Comparison of ENCODE assay signal across 1 cellular context in genomic region chr20:16574656-16575355, GRCh38.
TF ChIP-seq lines count a peak whose summit lies in the region.

No MANE protein-coding gene starts in this region.

TF ChIP-seq in HepG2, 621 proteins besides CTCF, POLR2A, EP300 and RAD21 (continued from another document and continues in another):
- TF ChIP-seq ZNF142 (CRISPR knock-in tag; IDR thresholded peaks at IDR 0.05), result no peak
- peak; percentile 62; the same call in 1 of the 2 replicates for TF ChIP-seq ZNF614 (CRISPR knock-in tag; IDR thresholded peaks at IDR 0.05; ENCODE audit: borderline replicate concordance)
- peak; percentile 75 for TF ChIP-seq PHF20 (CRISPR knock-in tag; IDR thresholded peaks at IDR 0.05)
- no peak; the same call in 1 of the 2 replicates for TF ChIP-seq NCOA2 (CRISPR knock-in tag; IDR thresholded peaks at IDR 0.05)
- peak; percentile 89 for TF ChIP-seq CHD4 (IDR thresholded peaks at IDR 0.05; ENCODE audit: borderline replicate concordance, low read length)
- TF ChIP-seq SSRP1 (CRISPR knock-in tag; IDR thresholded peaks at IDR 0.05), result no peak
- no peak for TF ChIP-seq DNMT3B (CRISPR knock-in tag; conservative IDR thresholded peaks at IDR 0.05)
- peak; percentile 47 for TF ChIP-seq SOX5 (CRISPR knock-in tag; IDR thresholded peaks at IDR 0.05; ENCODE audit: borderline replicate concordance)
- TF ChIP-seq IKZF1 (IDR thresholded peaks at IDR 0.05), result no peak
- no peak; the same call in 1 of the 2 replicates for TF ChIP-seq MXD3 (CRISPR knock-in tag; IDR thresholded peaks at IDR 0.05)
- no peak for TF ChIP-seq ZNF281 (CRISPR knock-in tag; IDR thresholded peaks at IDR 0.05; ENCODE audit: borderline replicate concordance)
- no peak for TF ChIP-seq XBP1 (CRISPR knock-in tag; IDR thresholded peaks at IDR 0.05)
- TF ChIP-seq MYPOP (CRISPR knock-in tag; IDR thresholded peaks at IDR 0.05), result peak; percentile 49
- TF ChIP-seq ZNF329 (CRISPR knock-in tag; IDR thresholded peaks at IDR 0.05; ENCODE audit: low read depth), result no peak
- no peak for TF ChIP-seq SMARCC2 (IDR thresholded peaks at IDR 0.05)
- no peak for TF ChIP-seq ZNF639 (CRISPR knock-in tag; conservative IDR thresholded peaks at IDR 0.05)
- peak; percentile 33; the same call in 1 of the 2 replicates for TF ChIP-seq ZBTB44 (CRISPR knock-in tag; IDR thresholded peaks at IDR 0.05)
- no peak for TF ChIP-seq EZH2 (conservative IDR thresholded peaks at IDR 0.05; ENCODE audit: low read depth, low read length)
- no peak for TF ChIP-seq ATF7 (IDR thresholded peaks at IDR 0.05)
- no peak for TF ChIP-seq ATF7 (CRISPR knock-in tag; IDR thresholded peaks at IDR 0.05)
- no peak; the same call in 1 of the 2 replicates for TF ChIP-seq ZXDC (CRISPR knock-in tag; IDR thresholded peaks at IDR 0.05)
- TF ChIP-seq PBX2 (CRISPR knock-in tag; IDR thresholded peaks at IDR 0.05), result no peak
- no peak for TF ChIP-seq GRHL1 (CRISPR knock-in tag; conservative IDR thresholded peaks at IDR 0.05)
- TF ChIP-seq ZNF460 (CRISPR knock-in tag; IDR thresholded peaks at IDR 0.05; ENCODE audit: borderline replicate concordance), result no peak; the same call in 1 of the 2 replicates
- peak; percentile 27; the same call in 1 of the 2 replicates for TF ChIP-seq ZNF598 (CRISPR knock-in tag; IDR thresholded peaks at IDR 0.05; ENCODE audit: borderline replicate concordance)
- peak; percentile 92 for TF ChIP-seq MYC (CRISPR knock-in tag; IDR thresholded peaks at IDR 0.05; ENCODE audit: borderline replicate concordance)
- TF ChIP-seq CREBL2 (CRISPR knock-in tag; IDR thresholded peaks at IDR 0.05; ENCODE audit: borderline replicate concordance), result no peak
- no peak for TF ChIP-seq FOXO4 (CRISPR knock-in tag; conservative IDR thresholded peaks at IDR 0.05)
- no peak for TF ChIP-seq THAP8 (CRISPR knock-in tag; IDR thresholded peaks at IDR 0.05; ENCODE audit: borderline replicate concordance)
- no peak for TF ChIP-seq ZBTB46 (CRISPR knock-in tag; IDR thresholded peaks at IDR 0.05; ENCODE audit: borderline replicate concordance)
- no peak for TF ChIP-seq ZNF720 (CRISPR knock-in tag; IDR thresholded peaks at IDR 0.05)
